Comparison of ENCODE assay signal across 22 cellular contexts in the genomic region with DNA sequence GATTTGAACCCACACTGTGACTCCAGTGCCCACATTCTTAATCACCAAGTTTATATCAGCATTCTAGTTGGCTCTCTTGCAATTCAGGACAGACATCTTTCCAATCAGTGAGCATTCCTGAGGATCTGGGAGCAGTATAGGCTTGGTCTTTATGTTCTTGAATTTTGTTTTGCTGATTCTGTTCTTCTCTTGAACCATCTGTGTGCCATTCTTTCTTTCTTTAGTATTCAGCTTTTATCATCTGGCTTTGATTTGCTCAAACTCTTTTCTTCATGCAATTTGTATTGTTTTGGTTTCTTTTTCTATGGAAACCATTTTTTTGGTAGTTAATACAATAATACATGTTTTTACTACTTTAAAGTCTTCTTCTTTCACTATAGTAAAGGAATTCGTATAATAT.
"Had no signal": no experiment of that assay in that cellular context is flagged by ENCODE, and none has a peak within 500 bp of the region (broad histone marks: within the 10 kb centered on the region; RNA-seq: fewer than 3 reads in every experiment).

No MANE protein-coding gene starts in this region.

- H3K27ac ChIP-seq: right atrium auricular region, right lobe of liver, tibial nerve, uterus had no signal

- H3K4me1 ChIP-seq: right atrium auricular region, right lobe of liver, uterus had no signal

- FAIRE-seq: islet of Langerhans, kidney had no signal

- ATAC-seq: left colon; naive thymus-derived CD8-positive, alpha-beta T cell; right lobe of liver; stimulated activated memory B cell treated with anti-CD40 and anti-IgM and Interleukin-4, amounts not matched to agents 10 μg/mL and 1 μg/mL and 100 μg/mL, for 72 hours; stimulated activated naive CD8-positive, alpha-beta T cell treated with anti-CD3 and anti-CD28 coated beads, Interleukin-15, amount 100 ng/mL, for 72 hours had no signal

- H3K4me3 ChIP-seq: left ventricle myocardium inferior, right atrium auricular region, right lobe of liver, smooth muscle cell, tibial nerve, uterus had no signal

- H3K9me3 ChIP-seq: left ventricle myocardium inferior, right atrium auricular region, right lobe of liver, tibial nerve, uterus had no signal

- H3K27me3 ChIP-seq: right atrium auricular region, right lobe of liver, tibial nerve, uterus had no signal

- H3K36me3 ChIP-seq: left ventricle myocardium inferior, right atrium auricular region, right lobe of liver, tibial nerve, uterus had no signal

- DNase-seq: hypothalamus; immature natural killer cell; kidney; left colon; left ventricle myocardium inferior; mesenchymal stem cell; naive thymus-derived CD8-positive, alpha-beta T cell; nucleus accumbens; right lobe of liver; stimulated activated CD4-positive, alpha-beta T cell treated with anti-CD3 and anti-CD28 coated beads, Interleukin-1b, Interleukin-23, amount 100 ng/mL, for 48 hours; stimulated activated CD4-positive, alpha-beta T cell treated with anti-CD3 and anti-CD28 coated beads, Interleukin-2, amount 100 ng/mL, for 48 hours; stimulated activated CD4-positive, alpha-beta T cell treated with anti-CD3 and anti-CD28 coated beads, Interleukin-4, amount 100 ng/mL, for 4 hours; stimulated activated CD8-positive, alpha-beta memory T cell treated with anti-CD3 and anti-CD28 coated beads, Interleukin-4, amount 100 ng/mL, for 48 hours; stimulated activated naive CD4-positive, alpha-beta T cell treated with Interleukin-2 at 50 U/mL for 16 hours; stimulated activated naive CD8-positive, alpha-beta T cell treated with anti-CD3 and anti-CD28 coated beads, Interleukin-15, amount 100 ng/mL, for 72 hours; substantia nigra; uterus had no signal
